ENCODE assay signal across 10 cellular contexts in the genomic region with DNA sequence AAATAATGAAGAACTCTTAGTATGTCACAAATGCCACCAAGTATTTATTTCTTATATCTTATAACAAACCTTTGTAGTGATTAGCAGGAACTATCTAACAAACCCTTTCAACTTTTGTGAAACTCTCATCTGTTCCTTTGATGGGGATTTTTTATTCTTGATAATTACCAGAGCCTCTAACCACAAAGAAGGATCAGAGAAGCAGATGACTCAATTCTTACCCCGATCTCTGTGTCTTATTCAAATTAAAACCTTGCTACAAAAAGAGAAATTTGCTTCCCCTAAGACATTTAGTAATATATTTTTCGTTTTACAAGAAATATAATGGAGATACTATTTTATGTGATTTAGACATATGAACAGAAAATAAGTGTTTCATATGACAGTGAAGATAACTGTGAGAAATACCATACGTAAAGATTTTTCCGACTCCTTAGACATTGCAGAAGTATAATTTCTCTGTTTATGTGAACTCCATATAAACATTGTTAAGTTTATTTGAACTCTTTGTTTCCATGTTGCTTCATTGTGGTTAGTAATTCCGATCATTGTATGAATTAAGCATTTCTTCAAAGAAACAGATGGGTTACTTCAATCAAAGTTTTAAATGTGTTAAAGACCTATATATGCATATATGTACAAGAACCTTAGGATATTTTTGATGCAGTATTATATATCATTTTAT.
A peak's percentile ranks its signal among the peaks of the same experiment; 100 is the strongest.
DNase-seq lines count a peak whose midpoint lies in the region; ATAC-seq and TF ChIP-seq lines count a peak whose summit lies in the region.
"Had no signal": no experiment of that assay in that cellular context is flagged by ENCODE, and none has a peak within 500 bp of the region (broad histone marks: within the 10 kb centered on the region; RNA-seq: fewer than 3 reads in every experiment).

No MANE protein-coding gene starts in this region.

- H3K9me3 ChIP-seq in OCI-LY1 (ENCODE audit: low read length): no peaks in the 10 kb centered on the region

- H3K4me1 Mint-ChIP-seq in type B pancreatic cell (ENCODE audit: unreplicated experiment): no peaks in the 10 kb centered on the region

- H3K36me3 Mint-ChIP-seq in type B pancreatic cell: no peaks in the 10 kb centered on the region

- peak overlapping the region; percentile 74 for H3K27ac ChIP-seq in OCI-LY1 (ENCODE audit: low read depth, low read length, poor library complexity, severe bottlenecking)

- H3K4me3 ChIP-seq in OCI-LY1 (ENCODE audit: low read depth, low read length, poor library complexity, severe bottlenecking): no peak overlapping the region

- H3K27ac Mint-ChIP-seq in type B pancreatic cell: no peak overlapping the region

- no peak overlapping the region for H3K4me3 Mint-ChIP-seq in type B pancreatic cell
- H3K4me3 Mint-ChIP-seq: stimulated activated naive CD8-positive, alpha-beta T cell treated with anti-CD3 and anti-CD28 coated beads, Interleukin-15, Interleukin-2, amounts not matched to agents 100 ng/mL and 50 ng/mL, for 24 hours had no signal

- peak overlapping the region; percentile 26; the same call in 1 of the 2 replicates for H3K4me2 ChIP-seq in OCI-LY1 (ENCODE audit: low read length)

- H3K79me2 ChIP-seq in OCI-LY1 (ENCODE audit: insufficient read depth, low read length): no peaks in the 10 kb centered on the region

- no peak overlapping the region for H2AFZ ChIP-seq in OCI-LY1 (ENCODE audit: low read length)

- no peaks in the 10 kb centered on the region for H3K36me3 ChIP-seq in OCI-LY1 (ENCODE audit: insufficient read depth, low read length)

- no peaks in the 10 kb centered on the region for H4K20me1 ChIP-seq in OCI-LY1 (ENCODE audit: insufficient read depth, low read length)

- peaks cover 4% of the 10 kb centered on the region for H3K27me3 Mint-ChIP-seq in type B pancreatic cell

- TF ChIP-seq CTCF in OCI-LY1 (IDR thresholded peaks at IDR 0.05; ENCODE audit: low read length) (no peak), type B pancreatic cell (conservative IDR thresholded peaks at IDR 0.05) (no peak)

- H3K9ac ChIP-seq in OCI-LY1 (ENCODE audit: low read length): peak overlapping the region; percentile 38; the same call in 1 of the 2 replicates

- H3K4me1 ChIP-seq in OCI-LY1 (ENCODE audit: insufficient read depth, low read length, severe bottlenecking): peaks cover 47% of the 10 kb centered on the region

- no peaks in the 10 kb centered on the region for H3K27me3 ChIP-seq in OCI-LY1 (ENCODE audit: insufficient read depth, low read length)

- DNase-seq in AG08395 (ENCODE audit: low spot score) (peak; percentile 7), HK-2 (ENCODE audit: unreplicated experiment) (no peak), DMS114 treated with DMSO at 0.1 percent for 48 hours (lab: John Stamatoyannopoulos, UW; ENCODE audit: unreplicated experiment) (no peak), HT-29 (ENCODE audit: low spot score) (no peak), type B pancreatic cell (ENCODE audit: extremely low spot score, unreplicated experiment) (no peak)
- DNase-seq: C1 segment of cervical spinal cord had no signal

- H3F3A ChIP-seq in OCI-LY1 (ENCODE audit: insufficient read depth, low read length): no peaks in the 10 kb centered on the region

- no peaks in the 10 kb centered on the region for H3K9me3 Mint-ChIP-seq in type B pancreatic cell
- H3K9me3 Mint-ChIP-seq: stimulated activated naive CD8-positive, alpha-beta T cell treated with anti-CD3 and anti-CD28 coated beads, Interleukin-15, Interleukin-2, amounts not matched to agents 100 ng/mL and 50 ng/mL, for 24 hours had no signal

- ATAC-seq in GM18868 (IDR thresholded peaks at IDR 0.05; ENCODE audit: unreplicated experiment): peak; percentile 98
- ATAC-seq in HG02759 (IDR thresholded peaks at IDR 0.05; ENCODE audit: unreplicated experiment): peak; percentile 94

- H3K9me2 ChIP-seq in OCI-LY1 (ENCODE audit: low read depth, low read length): no peaks in the 10 kb centered on the region
